In genomic region chr1:113103048-113103447, GRCh38 we compare ENCODE assay signal across 27 cellular contexts. TPM values are rescaled to one million over a fixed set of nuclear protein-coding genes. Genes with fewer than 3 reads are reported as not detected.
DNase-seq lines count a peak whose midpoint lies in the region; ATAC-seq and TF ChIP-seq lines count a peak whose summit lies in the region.
"Had no signal": no experiment of that assay in that cellular context is flagged by ENCODE, and none has a peak within 500 bp of the region (broad histone marks: within the 10 kb centered on the region; RNA-seq: fewer than 3 reads in every experiment).

No MANE protein-coding gene starts in this region.

- no peak for TF ChIP-seq POLR2A in prostate gland (IDR thresholded peaks at IDR 0.05)

- no peak overlapping the region for H3K4me3 ChIP-seq in prostate gland
- H3K4me3 ChIP-seq: A549, tibial artery had no signal

- no peaks in the 10 kb centered on the region for H3K4me1 ChIP-seq in prostate gland (replicated peaks)
- H3K4me1 ChIP-seq: A549, tibial artery had no signal

- H3K27me3 ChIP-seq in prostate gland (replicated peaks; ENCODE audit: insufficient read depth), result no peaks in the 10 kb centered on the region
- H3K27me3 ChIP-seq: tibial artery had no signal

- intact Hi-C loops in prostate gland (cut with DNase I), result no loop called here

- peaks cover 0 to 10% of the 10 kb centered on the region in 2 donors for H3K36me3 ChIP-seq in prostate gland

- WGBS in prostate gland, result 64% methylated on average over 1 of the region's 1 CpG

- H3K4me1 Mint-ChIP-seq in central memory CD8-positive, alpha-beta T cell, result no peaks in the 10 kb centered on the region
- H3K4me1 Mint-ChIP-seq: activated naive CD8-positive, alpha-beta T cell treated with anti-CD3 and anti-CD28 coated beads, Interleukin-2, amount 50 U/mL, for 24 hours; stimulated activated naive CD8-positive, alpha-beta T cell treated with anti-CD3 and anti-CD28 coated beads, Interleukin-15, amount 100 ng/mL, for 72 hours had no signal

- no peaks in the 10 kb centered on the region for H3K27me3 Mint-ChIP-seq in central memory CD8-positive, alpha-beta T cell
- H3K27me3 Mint-ChIP-seq: activated naive CD8-positive, alpha-beta T cell treated with anti-CD3 and anti-CD28 coated beads, Interleukin-2, amount 50 U/mL, for 24 hours; naive thymus-derived CD8-positive, alpha-beta T cell; stimulated activated naive CD8-positive, alpha-beta T cell treated with anti-CD3 and anti-CD28 coated beads, Interleukin-15, amount 100 ng/mL, for 72 hours had no signal

- no peak for TF ChIP-seq CTCF in prostate gland (IDR thresholded peaks at IDR 0.05)
- no peak for TF ChIP-seq CTCF in GM13977 (IDR thresholded peaks at IDR 0.05; ENCODE audit: extremely low read depth, insufficient read depth, missing control alignments)

- no peaks in the 10 kb centered on the region for H3K9me3 Mint-ChIP-seq in central memory CD8-positive, alpha-beta T cell
- H3K9me3 Mint-ChIP-seq: activated naive CD8-positive, alpha-beta T cell treated with anti-CD3 and anti-CD28 coated beads, Interleukin-2, amount 50 U/mL, for 24 hours; CD8-positive, alpha-beta memory T cell; naive thymus-derived CD8-positive, alpha-beta T cell; stimulated activated naive CD8-positive, alpha-beta T cell treated with anti-CD3 and anti-CD28 coated beads, Interleukin-15, amount 100 ng/mL, for 72 hours; T-helper 1 cell treated with Interleukin-12 subunit alpha and Interleukin-12 subunit beta and Interleukin-4 antibody, amounts not matched to agents 30 μg/mL and 1 μg/mL, for 36 hours had no signal

- peak overlapping the region; percentile 39 for H3K27ac Mint-ChIP-seq in central memory CD8-positive, alpha-beta T cell (ENCODE audit: low read depth)
- H3K27ac Mint-ChIP-seq: activated naive CD8-positive, alpha-beta T cell treated with anti-CD3 and anti-CD28 coated beads, Interleukin-2, amount 50 U/mL, for 24 hours; T-helper 1 cell treated with Interleukin-12 subunit alpha and Interleukin-12 subunit beta and Interleukin-4 antibody, amounts not matched to agents 30 μg/mL and 1 μg/mL, for 36 hours had no signal

- DNase-seq in SIG-M5 treated with dmso at 0.1 percent for 504 hours (lab: John Stamatoyannopoulos, UW; ENCODE audit: unreplicated experiment), result peak; percentile 26
- DNase-seq in SIG-M5 (lab: John Stamatoyannopoulos, UW), result no peak
- DNase-seq in NCI-H510A (lab: John Stamatoyannopoulos, UW), result peak; percentile 9
- no peak for DNase-seq in central memory CD8-positive, alpha-beta T cell (ENCODE audit: low spot score in 2 of 2)
- DNase-seq in prostate gland (ENCODE audit: low spot score), result peak; percentile 49
- no peak for DNase-seq in activated CD8-positive, alpha-beta memory T cell treated with anti-CD3 and anti-CD28 coated beads, Interleukin-2, amount 50 U/mL, for 4 hours
- no peak for DNase-seq in GM13977 (ENCODE audit: low spot score)
- DNase-seq: activated naive CD8-positive, alpha-beta T cell treated with anti-CD3 and anti-CD28 coated beads, Interleukin-2, amount 50 U/mL, for 24 hours; activated T-cell treated with anti-CD3 and anti-CD28 coated beads, Interleukin-2, amount 50 U/mL, for 1 hour; AML-193; CD8-positive, alpha-beta memory T cell; cerebellar nuclear complex; islet precursor cell; Kasumi-1; midbrain; naive thymus-derived CD8-positive, alpha-beta T cell; NCI-H1048; NCI-H1694; NCI-H2171 treated with DMSO at 0.1 percent for 48 hours; NCI-H82; SK-N-SH; stimulated activated CD4-positive, alpha-beta T cell treated with anti-CD3 and anti-CD28 coated beads, Interleukin-15, amount 100 ng/mL, for 24 hours; stimulated activated naive CD8-positive, alpha-beta T cell treated with anti-CD3 and anti-CD28 coated beads, Interleukin-15, amount 100 ng/mL, for 72 hours; tibial artery had no signal

- peak overlapping the region; percentile 24 to 56 for H3K27ac ChIP-seq in prostate gland
- H3K27ac ChIP-seq: A549, tibial artery had no signal

- no peak for ATAC-seq in central memory CD8-positive, alpha-beta T cell (replicated peaks; ENCODE audit: extremely low read depth, poor library complexity, severe bottlenecking)
- no peak for ATAC-seq in GM21390 (IDR thresholded peaks at IDR 0.05; ENCODE audit: unreplicated experiment)
- ATAC-seq: A549; activated naive CD8-positive, alpha-beta T cell treated with anti-CD3 and anti-CD28 coated beads, Interleukin-2, amount 50 U/mL, for 24 hours; naive thymus-derived CD8-positive, alpha-beta T cell; stimulated activated naive CD8-positive, alpha-beta T cell treated with anti-CD3 and anti-CD28 coated beads, Interleukin-15, amount 100 ng/mL, for 72 hours had no signal

- no peak overlapping the region for H3K4me3 Mint-ChIP-seq in central memory CD8-positive, alpha-beta T cell
- H3K4me3 Mint-ChIP-seq: activated naive CD8-positive, alpha-beta T cell treated with anti-CD3 and anti-CD28 coated beads, Interleukin-2, amount 50 U/mL, for 24 hours; CD8-positive, alpha-beta memory T cell; naive thymus-derived CD8-positive, alpha-beta T cell; stimulated activated naive CD8-positive, alpha-beta T cell treated with anti-CD3 and anti-CD28 coated beads, Interleukin-15, amount 100 ng/mL, for 72 hours; T-helper 1 cell treated with Interleukin-12 subunit alpha and Interleukin-12 subunit beta and Interleukin-4 antibody, amounts not matched to agents 30 μg/mL and 1 μg/mL, for 36 hours had no signal

- peaks cover 81% of the 10 kb centered on the region for H3K36me3 Mint-ChIP-seq in central memory CD8-positive, alpha-beta T cell (ENCODE audit: insufficient read depth)

- in situ Hi-C loops in GM13977 (cut with MboI; ENCODE audit: low pct_unique_long_range_greater_than_20kb, low sequenced_read_pairs, unreplicated experiment), result no loop called here

- H3K9me3 ChIP-seq in prostate gland, result no peaks in the 10 kb centered on the region
- H3K9me3 ChIP-seq: A549, SK-N-SH, tibial artery had no signal

RNA-seq across cellular contexts. Expression of gene LRIG2, which starts 30.1 kb away (rescaled TPM):
- total RNA-seq in prostate gland, result 10 to 100 TPM; 20.8 to 26.6 TPM

Comparison
In these comparisons a context has a peak if more than half of its experiments do, and no peak if none do; other contexts are left out.
1. DNase-seq: peak in SIG-M5 treated with dmso at 0.1 percent for 504 hours (single experiment), NCI-H510A (single experiment) and prostate gland (single experiment); none in SIG-M5 (single experiment), central memory CD8-positive, alpha-beta T cell (0 of 2), activated CD8-positive, alpha-beta memory T cell treated with anti-CD3 and anti-CD28 coated beads, Interleukin-2, amount 50 U/mL, for 4 hours (single experiment) and GM13977 (single experiment).